ENCODE assay signal across 24 cellular contexts in the genomic region with DNA sequence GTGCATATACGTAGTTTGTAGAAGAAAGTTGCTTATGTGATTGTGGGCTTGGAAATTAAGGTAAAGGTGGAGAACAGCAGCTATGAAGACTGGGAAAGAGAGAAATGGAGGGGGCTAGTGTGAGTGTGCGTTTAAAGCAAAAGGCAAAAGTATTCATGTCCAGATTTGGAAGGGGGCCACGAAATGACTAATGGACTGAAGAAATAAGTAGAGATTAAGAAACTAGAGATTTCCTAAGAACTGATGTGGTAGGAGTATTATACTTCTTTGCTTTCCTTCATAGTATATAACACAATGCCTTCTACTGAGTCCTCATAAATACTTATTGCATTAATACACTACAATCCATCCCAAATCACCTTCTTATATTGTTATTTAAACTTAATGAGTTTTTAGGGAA.
DNase-seq lines count a peak whose midpoint lies in the region; ATAC-seq and TF ChIP-seq lines count a peak whose summit lies in the region.
"Had no signal": no experiment of that assay in that cellular context is flagged by ENCODE, and none has a peak within 500 bp of the region (broad histone marks: within the 10 kb centered on the region; RNA-seq: fewer than 3 reads in every experiment).

No MANE protein-coding gene starts in this region.

- H3K4me3 Mint-ChIP-seq in glutamatergic neuron (ENCODE audit: unreplicated experiment) (no peak overlapping the region), T-cell (no peak overlapping the region)
- H3K4me3 Mint-ChIP-seq: activated CD8-positive, alpha-beta memory T cell treated with anti-CD3 and anti-CD28 coated beads, Interleukin-2, amount 10 ng/mL, durations not matched to agents 7 days and 5 days; natural killer cell treated with Interleukin-12 subunit alpha and Interleukin-12 subunit beta and Interleukin-15 and Interleukin-18, amount 100 ng/mL, for 72 hours; stimulated activated memory B cell treated with anti-CD40 and anti-IgM and Interleukin-4, amounts not matched to agents 10 μg/mL and 1 μg/mL and 100 μg/mL, for 72 hours had no signal

- no peak overlapping the region for H3K4me3 ChIP-seq in astrocyte of the spinal cord (ENCODE audit: low read depth, low read length)
- H3K4me3 ChIP-seq: skin epidermis, testis, uterus had no signal

- peaks cover 7% of the 10 kb centered on the region for H3K9me3 Mint-ChIP-seq in glutamatergic neuron (ENCODE audit: unreplicated experiment)
- peaks cover 21 to 34% (median 24%) of the 10 kb centered on the region in 3 donors for H3K9me3 Mint-ChIP-seq in T-cell

- ATAC-seq in T-cell (replicated peaks in 1 of 4) = no peak
- no peak for ATAC-seq in GM19351 (IDR thresholded peaks at IDR 0.05; ENCODE audit: unreplicated experiment)
- ATAC-seq: activated CD8-positive, alpha-beta memory T cell treated with anti-CD3 and anti-CD28 coated beads, Interleukin-2, amount 10 ng/mL, durations not matched to agents 7 days and 5 days; left colon; natural killer cell treated with Interleukin-12 subunit alpha and Interleukin-12 subunit beta and Interleukin-15 and Interleukin-18, amount 100 ng/mL, for 72 hours; stimulated activated memory B cell treated with anti-CD40 and anti-IgM and Interleukin-4, amounts not matched to agents 10 μg/mL and 1 μg/mL and 100 μg/mL, for 72 hours had no signal

- H3K27ac ChIP-seq in RWPE1 = no peak overlapping the region
- H3K27ac ChIP-seq: skin epidermis, testis, uterus had no signal

- in situ Hi-C loops in astrocyte of the spinal cord (cut with HindIII; ENCODE audit: low sequenced_read_pairs) = no loop called here

- TF ChIP-seq CTCF in astrocyte of the spinal cord (IDR thresholded peaks at IDR 0.05; ENCODE audit: low read depth, low read length) (no peak), glutamatergic neuron (IDR thresholded peaks at IDR 0.05; ENCODE audit: partially characterized antibody, unreplicated experiment) (no peak), RWPE1 (conservative IDR thresholded peaks at IDR 0.05; ENCODE audit: low read depth) (no peak)

- H3K4me1 Mint-ChIP-seq in glutamatergic neuron (ENCODE audit: low read depth, unreplicated experiment) = peaks cover 7% of the 10 kb centered on the region
- no peaks in the 10 kb centered on the region for H3K4me1 Mint-ChIP-seq in T-cell
- H3K4me1 Mint-ChIP-seq: activated CD8-positive, alpha-beta memory T cell treated with anti-CD3 and anti-CD28 coated beads, Interleukin-2, amount 10 ng/mL, durations not matched to agents 7 days and 5 days; stimulated activated memory B cell treated with anti-CD40 and anti-IgM and Interleukin-4, amounts not matched to agents 10 μg/mL and 1 μg/mL and 100 μg/mL, for 72 hours had no signal

- H3K27me3 Mint-ChIP-seq in glutamatergic neuron (ENCODE audit: unreplicated experiment) (peaks cover 9% of the 10 kb centered on the region), T-cell (no peaks in the 10 kb centered on the region)
- H3K27me3 Mint-ChIP-seq: activated CD8-positive, alpha-beta memory T cell treated with anti-CD3 and anti-CD28 coated beads, Interleukin-2, amount 10 ng/mL, durations not matched to agents 7 days and 5 days; natural killer cell treated with Interleukin-12 subunit alpha and Interleukin-12 subunit beta and Interleukin-15 and Interleukin-18, amount 100 ng/mL, for 72 hours; stimulated activated memory B cell treated with anti-CD40 and anti-IgM and Interleukin-4, amounts not matched to agents 10 μg/mL and 1 μg/mL and 100 μg/mL, for 72 hours had no signal

- peaks cover 5% of the 10 kb centered on the region for H3K36me3 Mint-ChIP-seq in glutamatergic neuron (ENCODE audit: unreplicated experiment)
- H3K36me3 Mint-ChIP-seq in T-cell = no peaks in the 10 kb centered on the region
- H3K36me3 Mint-ChIP-seq: activated CD8-positive, alpha-beta memory T cell treated with anti-CD3 and anti-CD28 coated beads, Interleukin-2, amount 10 ng/mL, durations not matched to agents 7 days and 5 days; natural killer cell treated with Interleukin-12 subunit alpha and Interleukin-12 subunit beta and Interleukin-15 and Interleukin-18, amount 100 ng/mL, for 72 hours; stimulated activated memory B cell treated with anti-CD40 and anti-IgM and Interleukin-4, amounts not matched to agents 10 μg/mL and 1 μg/mL and 100 μg/mL, for 72 hours had no signal

- H3K27ac Mint-ChIP-seq in glutamatergic neuron (ENCODE audit: unreplicated experiment) (peak overlapping the region; percentile 60), T-cell (no peak overlapping the region)
- H3K27ac Mint-ChIP-seq: activated CD8-positive, alpha-beta memory T cell treated with anti-CD3 and anti-CD28 coated beads, Interleukin-2, amount 10 ng/mL, durations not matched to agents 7 days and 5 days; natural killer cell treated with Interleukin-12 subunit alpha and Interleukin-12 subunit beta and Interleukin-15 and Interleukin-18, amount 100 ng/mL, for 72 hours; stimulated activated memory B cell treated with anti-CD40 and anti-IgM and Interleukin-4, amounts not matched to agents 10 μg/mL and 1 μg/mL and 100 μg/mL, for 72 hours had no signal

- POLR2A ChIA-PET in RWPE1 (lab: Yijun Ruan, JAX; ENCODE audit: low non-redundant PET) (no interaction called here), T-cell (lab: Charles Lee) (no interaction called here)

- DNase-seq in A172 (ENCODE audit: low spot score) (peak; percentile 1), HS-5 (ENCODE audit: low read depth) (peak; percentile 54), astrocyte of the spinal cord (ENCODE audit: low read depth, low spot score) (peak; percentile 53), glutamatergic neuron (no peak), RWPE1 (ENCODE audit: low spot score) (no peak), T-cell (no peak), RPMI8226 (no peak)
- DNase-seq: activated CD4-positive, alpha-beta T cell treated with anti-CD3 and anti-CD28 coated beads for 4 hours; activated CD8-positive, alpha-beta memory T cell treated with anti-CD3 and anti-CD28 coated beads, Interleukin-2, amount 10 ng/mL, durations not matched to agents 7 days and 5 days; activated naive CD4-positive, alpha-beta T cell treated with anti-CD3 and anti-CD28 coated beads, Interleukin-2, amount 50 U/mL, for 16 hours; anterior cingulate cortex; C1 segment of cervical spinal cord; effector CD4-positive, alpha-beta T cell; KBM-7; left colon; NCI-H2171 treated with DMSO at 0.1 percent for 48 hours; NCI-H526; stimulated activated CD4-positive, alpha-beta T cell treated with anti-CD3 and anti-CD28 coated beads, Interleukin-2, amount 100 ng/mL, for 24 hours; testis; uterus had no signal

- CTCF ChIA-PET in RWPE1 (lab: Yijun Ruan, JAX) (interaction anchor here (0.6 kb wide), 1 partner anchor 503 kb away, joined by 4 read pairs; no protein-coding TSS in a partner anchor), T-cell (lab: Charles Lee) (no interaction called here)

Comparison
In these comparisons a context has a peak if more than half of its experiments do, and no peak if none do; other contexts are left out.
1. DNase-seq: peak in A172 (single experiment), HS-5 (single experiment) and astrocyte of the spinal cord (single experiment); none in glutamatergic neuron (single experiment), RWPE1 (single experiment), T-cell (0 of 34) and RPMI8226 (single experiment).